ENCODE assay signal across 20 cellular contexts in genomic region chr4:4671774-4672349, GRCh38.
"Had no signal": no experiment of that assay in that cellular context is flagged by ENCODE, and none has a peak within 500 bp of the region (broad histone marks: within the 10 kb centered on the region; RNA-seq: fewer than 3 reads in every experiment).

No MANE protein-coding gene starts in this region.

- H3K36me3 Mint-ChIP-seq: activated CD8-positive, alpha-beta memory T cell treated with anti-CD3 and anti-CD28 coated beads, Interleukin-2, amount 10 ng/mL, durations not matched to agents 7 days and 5 days had no signal

- H3K4me1 Mint-ChIP-seq: activated B cell treated with CpG ODN at 0.5 μM for 24 hours; activated CD4-positive, alpha-beta memory T cell treated with anti-CD3 and anti-CD28 coated beads, Interleukin-2, amount 10 ng/mL, durations not matched to agents 7 days and 5 days; activated CD8-positive, alpha-beta memory T cell treated with anti-CD3 and anti-CD28 coated beads, Interleukin-2, amount 10 ng/mL, durations not matched to agents 7 days and 5 days; activated T-helper 17 cell treated with anti-CD3 and anti-CD28 coated beads, Interleukin-2, amount 50 U/mL, for 72 hours had no signal

- H3K9me3 Mint-ChIP-seq: activated B cell treated with CpG ODN at 0.5 μM for 24 hours; activated CD4-positive, alpha-beta memory T cell treated with anti-CD3 and anti-CD28 coated beads, Interleukin-2, amount 10 ng/mL, durations not matched to agents 7 days and 5 days; activated naive CD4-positive, alpha-beta T cell treated with anti-CD3 and anti-CD28 coated beads for 36 hours; activated T-helper 17 cell treated with anti-CD3 and anti-CD28 coated beads, Interleukin-2, amount 50 U/mL, for 72 hours; nephron had no signal

- H3K9me3 ChIP-seq: ascending aorta, breast epithelium, thyroid gland had no signal

- H3K36me3 ChIP-seq: ascending aorta, breast epithelium, thyroid gland had no signal

- ATAC-seq: activated CD8-positive, alpha-beta memory T cell treated with anti-CD3 and anti-CD28 coated beads, Interleukin-2, amount 10 ng/mL, durations not matched to agents 7 days and 5 days; activated T-helper 17 cell treated with anti-CD3 and anti-CD28 coated beads, Interleukin-2, amount 50 U/mL, for 72 hours; esophagus mucosa had no signal

- H3K4me3 ChIP-seq: ascending aorta, breast epithelium, thyroid gland had no signal

- H3K4me3 Mint-ChIP-seq: activated B cell treated with CpG ODN at 0.5 μM for 24 hours; activated CD4-positive, alpha-beta memory T cell treated with anti-CD3 and anti-CD28 coated beads, Interleukin-2, amount 10 ng/mL, durations not matched to agents 7 days and 5 days; activated CD8-positive, alpha-beta memory T cell treated with anti-CD3 and anti-CD28 coated beads, Interleukin-2, amount 10 ng/mL, durations not matched to agents 7 days and 5 days; activated naive CD4-positive, alpha-beta T cell treated with anti-CD3 and anti-CD28 coated beads for 36 hours; activated T-helper 17 cell treated with anti-CD3 and anti-CD28 coated beads, Interleukin-2, amount 50 U/mL, for 72 hours; memory B cell; nephron had no signal

- H3K27me3 Mint-ChIP-seq: activated B cell treated with CpG ODN at 0.5 μM for 24 hours; activated CD4-positive, alpha-beta memory T cell treated with anti-CD3 and anti-CD28 coated beads, Interleukin-2, amount 10 ng/mL, durations not matched to agents 7 days and 5 days; activated CD8-positive, alpha-beta memory T cell treated with anti-CD3 and anti-CD28 coated beads, Interleukin-2, amount 10 ng/mL, durations not matched to agents 7 days and 5 days; activated T-helper 17 cell treated with anti-CD3 and anti-CD28 coated beads, Interleukin-2, amount 50 U/mL, for 72 hours; memory B cell had no signal

- H3K4me1 ChIP-seq: ascending aorta, breast epithelium, thyroid gland had no signal

- DNase-seq: activated B cell treated with CpG ODN at 0.5 μM for 24 hours; activated CD4-positive, alpha-beta memory T cell treated with anti-CD3 and anti-CD28 coated beads, Interleukin-2, amount 10 ng/mL, durations not matched to agents 7 days and 5 days; activated CD4-positive, alpha-beta T cell treated with anti-CD3 and anti-CD28 coated beads for 4 hours; activated CD8-positive, alpha-beta memory T cell treated with anti-CD3 and anti-CD28 coated beads, Interleukin-2, amount 10 ng/mL, durations not matched to agents 7 days and 5 days; activated naive CD4-positive, alpha-beta T cell treated with anti-CD3 and anti-CD28 coated beads for 36 hours; cerebellar nuclear complex; effector CD4-positive, alpha-beta T cell; nucleus accumbens; retina; stimulated activated CD4-positive, alpha-beta T cell treated with anti-CD3 and anti-CD28 coated beads, Interleukin-12 subunit alpha, Interleukin-12 subunit beta, amount 100 ng/mL, for 4 hours; stimulated activated CD4-positive, alpha-beta T cell treated with anti-CD3 and anti-CD28 coated beads, Interleukin-1b, Interleukin-23, amount 100 ng/mL, for 48 hours; stimulated activated CD8-positive, alpha-beta memory T cell treated with anti-CD3 and anti-CD28 coated beads, Interleukin-4, amount 100 ng/mL, for 48 hours; stimulated activated naive CD4-positive, alpha-beta T cell; thyroid gland had no signal

- H3K27ac Mint-ChIP-seq: activated B cell treated with CpG ODN at 0.5 μM for 24 hours; activated CD4-positive, alpha-beta memory T cell treated with anti-CD3 and anti-CD28 coated beads, Interleukin-2, amount 10 ng/mL, durations not matched to agents 7 days and 5 days; activated CD8-positive, alpha-beta memory T cell treated with anti-CD3 and anti-CD28 coated beads, Interleukin-2, amount 10 ng/mL, durations not matched to agents 7 days and 5 days; activated naive CD4-positive, alpha-beta T cell treated with anti-CD3 and anti-CD28 coated beads for 36 hours; activated T-helper 17 cell treated with anti-CD3 and anti-CD28 coated beads, Interleukin-2, amount 50 U/mL, for 72 hours; memory B cell; nephron had no signal

- H3K27ac ChIP-seq: ascending aorta, breast epithelium, thyroid gland had no signal

- H3K27me3 ChIP-seq: ascending aorta, breast epithelium, thyroid gland had no signal
